1 cellular context compared by ENCODE assay signal in the genomic region with DNA sequence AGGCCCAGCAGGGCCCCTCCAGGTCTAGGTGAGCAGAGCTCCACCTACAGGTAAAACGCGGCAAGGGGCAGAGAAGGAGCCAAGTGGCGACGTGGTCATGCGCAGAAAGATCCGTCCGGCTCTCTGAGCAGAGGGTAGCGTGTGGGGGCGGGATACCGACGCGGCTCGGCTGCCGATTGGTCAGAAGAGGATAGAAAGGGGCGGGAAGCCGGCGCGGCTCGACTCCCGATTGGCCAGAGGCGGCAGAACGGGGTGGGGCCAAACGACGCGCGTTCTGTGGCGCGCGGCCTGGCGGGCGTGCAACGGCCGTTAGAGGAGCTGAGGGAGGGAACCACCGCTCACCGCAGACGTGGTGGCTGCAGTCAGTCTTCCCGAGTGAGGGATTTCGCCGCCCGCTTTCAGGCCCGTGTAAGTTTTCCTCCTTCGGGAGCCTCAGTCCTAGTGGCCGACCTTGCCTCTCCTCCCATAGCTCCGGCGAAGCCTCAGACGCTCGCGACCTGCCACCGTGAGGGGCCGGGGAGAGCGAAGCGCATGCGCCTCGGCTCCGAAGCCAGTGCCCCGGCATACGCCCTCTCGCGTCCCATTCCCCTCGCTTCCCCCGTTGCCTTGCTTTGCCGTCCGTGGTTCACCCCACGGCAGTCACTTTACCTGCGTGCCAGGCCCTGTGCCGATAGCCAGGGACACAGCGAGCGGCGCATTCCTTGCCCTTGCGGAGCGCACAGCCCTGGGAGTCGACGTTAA.
TF ChIP-seq lines count a peak whose summit lies in the region.

CEP85 (plus strand) TSS at position 298 of the 741 bp plus-strand sequence. CDS start 5,584 bp downstream, outside the sequence.

TF ChIP-seq in K562, 482 proteins besides CTCF, POLR2A, EP300 and RAD21 (continued from another document and continues in another):
- TF ChIP-seq, protein P1, sequence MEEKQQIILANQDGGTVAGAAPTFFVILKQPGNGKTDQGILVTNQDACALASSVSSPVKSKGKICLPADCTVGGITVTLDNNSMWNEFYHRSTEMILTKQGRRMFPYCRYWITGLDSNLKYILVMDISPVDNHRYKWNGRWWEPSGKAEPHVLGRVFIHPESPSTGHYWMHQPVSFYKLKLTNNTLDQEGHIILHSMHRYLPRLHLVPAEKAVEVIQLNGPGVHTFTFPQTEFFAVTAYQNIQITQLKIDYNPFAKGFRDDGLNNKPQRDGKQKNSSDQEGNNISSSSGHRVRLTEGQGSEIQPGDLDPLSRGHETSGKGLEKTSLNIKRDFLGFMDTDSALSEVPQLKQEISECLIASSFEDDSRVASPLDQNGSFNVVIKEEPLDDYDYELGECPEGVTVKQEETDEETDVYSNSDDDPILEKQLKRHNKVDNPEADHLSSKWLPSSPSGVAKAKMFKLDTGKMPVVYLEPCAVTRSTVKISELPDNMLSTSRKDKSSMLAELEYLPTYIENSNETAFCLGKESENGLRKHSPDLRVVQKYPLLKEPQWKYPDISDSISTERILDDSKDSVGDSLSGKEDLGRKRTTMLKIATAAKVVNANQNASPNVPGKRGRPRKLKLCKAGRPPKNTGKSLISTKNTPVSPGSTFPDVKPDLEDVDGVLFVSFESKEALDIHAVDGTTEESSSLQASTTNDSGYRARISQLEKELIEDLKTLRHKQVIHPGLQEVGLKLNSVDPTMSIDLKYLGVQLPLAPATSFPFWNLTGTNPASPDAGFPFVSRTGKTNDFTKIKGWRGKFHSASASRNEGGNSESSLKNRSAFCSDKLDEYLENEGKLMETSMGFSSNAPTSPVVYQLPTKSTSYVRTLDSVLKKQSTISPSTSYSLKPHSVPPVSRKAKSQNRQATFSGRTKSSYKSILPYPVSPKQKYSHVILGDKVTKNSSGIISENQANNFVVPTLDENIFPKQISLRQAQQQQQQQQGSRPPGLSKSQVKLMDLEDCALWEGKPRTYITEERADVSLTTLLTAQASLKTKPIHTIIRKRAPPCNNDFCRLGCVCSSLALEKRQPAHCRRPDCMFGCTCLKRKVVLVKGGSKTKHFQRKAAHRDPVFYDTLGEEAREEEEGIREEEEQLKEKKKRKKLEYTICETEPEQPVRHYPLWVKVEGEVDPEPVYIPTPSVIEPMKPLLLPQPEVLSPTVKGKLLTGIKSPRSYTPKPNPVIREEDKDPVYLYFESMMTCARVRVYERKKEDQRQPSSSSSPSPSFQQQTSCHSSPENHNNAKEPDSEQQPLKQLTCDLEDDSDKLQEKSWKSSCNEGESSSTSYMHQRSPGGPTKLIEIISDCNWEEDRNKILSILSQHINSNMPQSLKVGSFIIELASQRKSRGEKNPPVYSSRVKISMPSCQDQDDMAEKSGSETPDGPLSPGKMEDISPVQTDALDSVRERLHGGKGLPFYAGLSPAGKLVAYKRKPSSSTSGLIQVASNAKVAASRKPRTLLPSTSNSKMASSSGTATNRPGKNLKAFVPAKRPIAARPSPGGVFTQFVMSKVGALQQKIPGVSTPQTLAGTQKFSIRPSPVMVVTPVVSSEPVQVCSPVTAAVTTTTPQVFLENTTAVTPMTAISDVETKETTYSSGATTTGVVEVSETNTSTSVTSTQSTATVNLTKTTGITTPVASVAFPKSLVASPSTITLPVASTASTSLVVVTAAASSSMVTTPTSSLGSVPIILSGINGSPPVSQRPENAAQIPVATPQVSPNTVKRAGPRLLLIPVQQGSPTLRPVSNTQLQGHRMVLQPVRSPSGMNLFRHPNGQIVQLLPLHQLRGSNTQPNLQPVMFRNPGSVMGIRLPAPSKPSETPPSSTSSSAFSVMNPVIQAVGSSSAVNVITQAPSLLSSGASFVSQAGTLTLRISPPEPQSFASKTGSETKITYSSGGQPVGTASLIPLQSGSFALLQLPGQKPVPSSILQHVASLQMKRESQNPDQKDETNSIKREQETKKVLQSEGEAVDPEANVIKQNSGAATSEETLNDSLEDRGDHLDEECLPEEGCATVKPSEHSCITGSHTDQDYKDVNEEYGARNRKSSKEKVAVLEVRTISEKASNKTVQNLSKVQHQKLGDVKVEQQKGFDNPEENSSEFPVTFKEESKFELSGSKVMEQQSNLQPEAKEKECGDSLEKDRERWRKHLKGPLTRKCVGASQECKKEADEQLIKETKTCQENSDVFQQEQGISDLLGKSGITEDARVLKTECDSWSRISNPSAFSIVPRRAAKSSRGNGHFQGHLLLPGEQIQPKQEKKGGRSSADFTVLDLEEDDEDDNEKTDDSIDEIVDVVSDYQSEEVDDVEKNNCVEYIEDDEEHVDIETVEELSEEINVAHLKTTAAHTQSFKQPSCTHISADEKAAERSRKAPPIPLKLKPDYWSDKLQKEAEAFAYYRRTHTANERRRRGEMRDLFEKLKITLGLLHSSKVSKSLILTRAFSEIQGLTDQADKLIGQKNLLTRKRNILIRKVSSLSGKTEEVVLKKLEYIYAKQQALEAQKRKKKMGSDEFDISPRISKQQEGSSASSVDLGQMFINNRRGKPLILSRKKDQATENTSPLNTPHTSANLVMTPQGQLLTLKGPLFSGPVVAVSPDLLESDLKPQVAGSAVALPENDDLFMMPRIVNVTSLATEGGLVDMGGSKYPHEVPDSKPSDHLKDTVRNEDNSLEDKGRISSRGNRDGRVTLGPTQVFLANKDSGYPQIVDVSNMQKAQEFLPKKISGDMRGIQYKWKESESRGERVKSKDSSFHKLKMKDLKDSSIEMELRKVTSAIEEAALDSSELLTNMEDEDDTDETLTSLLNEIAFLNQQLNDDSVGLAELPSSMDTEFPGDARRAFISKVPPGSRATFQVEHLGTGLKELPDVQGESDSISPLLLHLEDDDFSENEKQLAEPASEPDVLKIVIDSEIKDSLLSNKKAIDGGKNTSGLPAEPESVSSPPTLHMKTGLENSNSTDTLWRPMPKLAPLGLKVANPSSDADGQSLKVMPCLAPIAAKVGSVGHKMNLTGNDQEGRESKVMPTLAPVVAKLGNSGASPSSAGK (IDR thresholded peaks at IDR 0.05): peak; percentile 73
- TF ChIP-seq ZNF24 (IDR thresholded peaks at IDR 0.05): 0 out of 2 replicates have a peak, but pooled peaks have one; percentile 9
- TF ChIP-seq SMARCA5 (IDR thresholded peaks at IDR 0.05): peak; percentile 83
- TF ChIP-seq, protein P2, sequence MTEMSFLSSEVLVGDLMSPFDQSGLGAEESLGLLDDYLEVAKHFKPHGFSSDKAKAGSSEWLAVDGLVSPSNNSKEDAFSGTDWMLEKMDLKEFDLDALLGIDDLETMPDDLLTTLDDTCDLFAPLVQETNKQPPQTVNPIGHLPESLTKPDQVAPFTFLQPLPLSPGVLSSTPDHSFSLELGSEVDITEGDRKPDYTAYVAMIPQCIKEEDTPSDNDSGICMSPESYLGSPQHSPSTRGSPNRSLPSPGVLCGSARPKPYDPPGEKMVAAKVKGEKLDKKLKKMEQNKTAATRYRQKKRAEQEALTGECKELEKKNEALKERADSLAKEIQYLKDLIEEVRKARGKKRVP (CRISPR knock-in tag; IDR thresholded peaks at IDR 0.05): peak; percentile 58; the same call in 1 of the 2 replicates
- TF ChIP-seq, protein P3, sequence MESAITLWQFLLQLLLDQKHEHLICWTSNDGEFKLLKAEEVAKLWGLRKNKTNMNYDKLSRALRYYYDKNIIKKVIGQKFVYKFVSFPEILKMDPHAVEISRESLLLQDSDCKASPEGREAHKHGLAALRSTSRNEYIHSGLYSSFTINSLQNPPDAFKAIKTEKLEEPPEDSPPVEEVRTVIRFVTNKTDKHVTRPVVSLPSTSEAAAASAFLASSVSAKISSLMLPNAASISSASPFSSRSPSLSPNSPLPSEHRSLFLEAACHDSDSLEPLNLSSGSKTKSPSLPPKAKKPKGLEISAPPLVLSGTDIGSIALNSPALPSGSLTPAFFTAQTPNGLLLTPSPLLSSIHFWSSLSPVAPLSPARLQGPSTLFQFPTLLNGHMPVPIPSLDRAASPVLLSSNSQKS (CRISPR knock-in tag; IDR thresholded peaks at IDR 0.05): 0 out of 2 replicates have a peak, but pooled peaks have one; percentile 44
- no peak for TF ChIP-seq NCOA4 (IDR thresholded peaks at IDR 0.05; ENCODE audit: partially characterized antibody)
- peak; percentile 82; the same call in 1 of the 2 replicates for TF ChIP-seq HOMEZ (CRISPR knock-in tag; IDR thresholded peaks at IDR 0.05)
- TF ChIP-seq HIVEP1 (CRISPR knock-in tag; IDR thresholded peaks at IDR 0.05): peak; percentile 80; the same call in 1 of the 2 replicates
- peak; percentile 98 for TF ChIP-seq SUPT5H (IDR thresholded peaks at IDR 0.05)
- peak; percentile 78 for TF ChIP-seq CHD2 (IDR thresholded peaks at IDR 0.05; ENCODE audit: low read depth, low read length)
- TF ChIP-seq, protein P4, sequence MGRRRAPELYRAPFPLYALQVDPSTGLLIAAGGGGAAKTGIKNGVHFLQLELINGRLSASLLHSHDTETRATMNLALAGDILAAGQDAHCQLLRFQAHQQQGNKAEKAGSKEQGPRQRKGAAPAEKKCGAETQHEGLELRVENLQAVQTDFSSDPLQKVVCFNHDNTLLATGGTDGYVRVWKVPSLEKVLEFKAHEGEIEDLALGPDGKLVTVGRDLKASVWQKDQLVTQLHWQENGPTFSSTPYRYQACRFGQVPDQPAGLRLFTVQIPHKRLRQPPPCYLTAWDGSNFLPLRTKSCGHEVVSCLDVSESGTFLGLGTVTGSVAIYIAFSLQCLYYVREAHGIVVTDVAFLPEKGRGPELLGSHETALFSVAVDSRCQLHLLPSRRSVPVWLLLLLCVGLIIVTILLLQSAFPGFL (CRISPR knock-in tag; IDR thresholded peaks at IDR 0.05): peak; percentile 8; the same call in 1 of the 2 replicates
- TF ChIP-seq TOE1 (IDR thresholded peaks at IDR 0.05; ENCODE audit: borderline replicate concordance): peak; percentile 65; the same call in 1 of the 2 replicates
- 0 out of 2 replicates have a peak, but pooled peaks have one; percentile 81 for TF ChIP-seq TOE1 (CRISPR knock-in tag; IDR thresholded peaks at IDR 0.05; ENCODE audit: borderline replicate concordance, low read depth)
- TF ChIP-seq ZNF324 (CRISPR knock-in tag; IDR thresholded peaks at IDR 0.05): peak; percentile 39; the same call in 1 of the 2 replicates
- peak; percentile 91 for TF ChIP-seq POLR2H (tag; IDR thresholded peaks at IDR 0.05; ENCODE audit: low read depth)
- peak; percentile 97 for TF ChIP-seq EP400 (IDR thresholded peaks at IDR 0.05)
- TF ChIP-seq, protein P5, sequence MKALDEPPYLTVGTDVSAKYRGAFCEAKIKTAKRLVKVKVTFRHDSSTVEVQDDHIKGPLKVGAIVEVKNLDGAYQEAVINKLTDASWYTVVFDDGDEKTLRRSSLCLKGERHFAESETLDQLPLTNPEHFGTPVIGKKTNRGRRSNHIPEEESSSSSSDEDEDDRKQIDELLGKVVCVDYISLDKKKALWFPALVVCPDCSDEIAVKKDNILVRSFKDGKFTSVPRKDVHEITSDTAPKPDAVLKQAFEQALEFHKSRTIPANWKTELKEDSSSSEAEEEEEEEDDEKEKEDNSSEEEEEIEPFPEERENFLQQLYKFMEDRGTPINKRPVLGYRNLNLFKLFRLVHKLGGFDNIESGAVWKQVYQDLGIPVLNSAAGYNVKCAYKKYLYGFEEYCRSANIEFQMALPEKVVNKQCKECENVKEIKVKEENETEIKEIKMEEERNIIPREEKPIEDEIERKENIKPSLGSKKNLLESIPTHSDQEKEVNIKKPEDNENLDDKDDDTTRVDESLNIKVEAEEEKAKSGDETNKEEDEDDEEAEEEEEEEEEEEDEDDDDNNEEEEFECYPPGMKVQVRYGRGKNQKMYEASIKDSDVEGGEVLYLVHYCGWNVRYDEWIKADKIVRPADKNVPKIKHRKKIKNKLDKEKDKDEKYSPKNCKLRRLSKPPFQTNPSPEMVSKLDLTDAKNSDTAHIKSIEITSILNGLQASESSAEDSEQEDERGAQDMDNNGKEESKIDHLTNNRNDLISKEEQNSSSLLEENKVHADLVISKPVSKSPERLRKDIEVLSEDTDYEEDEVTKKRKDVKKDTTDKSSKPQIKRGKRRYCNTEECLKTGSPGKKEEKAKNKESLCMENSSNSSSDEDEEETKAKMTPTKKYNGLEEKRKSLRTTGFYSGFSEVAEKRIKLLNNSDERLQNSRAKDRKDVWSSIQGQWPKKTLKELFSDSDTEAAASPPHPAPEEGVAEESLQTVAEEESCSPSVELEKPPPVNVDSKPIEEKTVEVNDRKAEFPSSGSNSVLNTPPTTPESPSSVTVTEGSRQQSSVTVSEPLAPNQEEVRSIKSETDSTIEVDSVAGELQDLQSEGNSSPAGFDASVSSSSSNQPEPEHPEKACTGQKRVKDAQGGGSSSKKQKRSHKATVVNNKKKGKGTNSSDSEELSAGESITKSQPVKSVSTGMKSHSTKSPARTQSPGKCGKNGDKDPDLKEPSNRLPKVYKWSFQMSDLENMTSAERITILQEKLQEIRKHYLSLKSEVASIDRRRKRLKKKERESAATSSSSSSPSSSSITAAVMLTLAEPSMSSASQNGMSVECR (CRISPR knock-in tag; IDR thresholded peaks at IDR 0.05): peak; percentile 79
- peak; percentile 76 for TF ChIP-seq RBM39 (optimal IDR thresholded peaks at IDR 0.05; ENCODE audit: low read depth, low read length)
- TF ChIP-seq, protein P6, sequence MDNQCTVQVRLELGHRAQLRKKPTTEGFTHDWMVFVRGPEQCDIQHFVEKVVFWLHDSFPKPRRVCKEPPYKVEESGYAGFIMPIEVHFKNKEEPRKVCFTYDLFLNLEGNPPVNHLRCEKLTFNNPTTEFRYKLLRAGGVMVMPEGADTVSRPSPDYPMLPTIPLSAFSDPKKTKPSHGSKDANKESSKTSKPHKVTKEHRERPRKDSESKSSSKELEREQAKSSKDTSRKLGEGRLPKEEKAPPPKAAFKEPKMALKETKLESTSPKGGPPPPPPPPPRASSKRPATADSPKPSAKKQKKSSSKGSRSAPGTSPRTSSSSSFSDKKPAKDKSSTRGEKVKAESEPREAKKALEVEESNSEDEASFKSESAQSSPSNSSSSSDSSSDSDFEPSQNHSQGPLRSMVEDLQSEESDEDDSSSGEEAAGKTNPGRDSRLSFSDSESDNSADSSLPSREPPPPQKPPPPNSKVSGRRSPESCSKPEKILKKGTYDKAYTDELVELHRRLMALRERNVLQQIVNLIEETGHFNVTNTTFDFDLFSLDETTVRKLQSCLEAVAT (IDR thresholded peaks at IDR 0.05): peak; percentile 5 to 81; a peak in 1 of 4 replicates
- 0 out of 2 replicates have a peak, but pooled peaks have one; percentile 21 for TF ChIP-seq CEBPG (CRISPR knock-in tag; IDR thresholded peaks at IDR 0.05)
- TF ChIP-seq CEBPG (tag; conservative IDR thresholded peaks at IDR 0.05 in 1 of 2, IDR thresholded peaks at IDR 0.05 in 1 of 2): no peak
- TF ChIP-seq, protein P7, sequence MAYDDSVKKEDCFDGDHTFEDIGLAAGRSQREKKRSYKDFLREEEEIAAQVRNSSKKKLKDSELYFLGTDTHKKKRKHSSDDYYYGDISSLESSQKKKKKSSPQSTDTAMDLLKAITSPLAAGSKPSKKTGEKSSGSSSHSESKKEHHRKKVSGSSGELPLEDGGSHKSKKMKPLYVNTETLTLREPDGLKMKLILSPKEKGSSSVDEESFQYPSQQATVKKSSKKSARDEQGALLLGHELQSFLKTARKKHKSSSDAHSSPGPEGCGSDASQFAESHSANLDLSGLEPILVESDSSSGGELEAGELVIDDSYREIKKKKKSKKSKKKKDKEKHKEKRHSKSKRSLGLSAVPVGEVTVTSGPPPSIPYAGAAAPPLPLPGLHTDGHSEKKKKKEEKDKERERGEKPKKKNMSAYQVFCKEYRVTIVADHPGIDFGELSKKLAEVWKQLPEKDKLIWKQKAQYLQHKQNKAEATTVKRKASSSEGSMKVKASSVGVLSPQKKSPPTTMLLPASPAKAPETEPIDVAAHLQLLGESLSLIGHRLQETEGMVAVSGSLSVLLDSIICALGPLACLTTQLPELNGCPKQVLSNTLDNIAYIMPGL (CRISPR knock-in tag; IDR thresholded peaks at IDR 0.05): peak; percentile 88
- TF ChIP-seq KLF16 (IDR thresholded peaks at IDR 0.05): peak; percentile 76; the same call in 1 of the 2 replicates
